24 cellular contexts compared by ENCODE assay signal in the genomic region with DNA sequence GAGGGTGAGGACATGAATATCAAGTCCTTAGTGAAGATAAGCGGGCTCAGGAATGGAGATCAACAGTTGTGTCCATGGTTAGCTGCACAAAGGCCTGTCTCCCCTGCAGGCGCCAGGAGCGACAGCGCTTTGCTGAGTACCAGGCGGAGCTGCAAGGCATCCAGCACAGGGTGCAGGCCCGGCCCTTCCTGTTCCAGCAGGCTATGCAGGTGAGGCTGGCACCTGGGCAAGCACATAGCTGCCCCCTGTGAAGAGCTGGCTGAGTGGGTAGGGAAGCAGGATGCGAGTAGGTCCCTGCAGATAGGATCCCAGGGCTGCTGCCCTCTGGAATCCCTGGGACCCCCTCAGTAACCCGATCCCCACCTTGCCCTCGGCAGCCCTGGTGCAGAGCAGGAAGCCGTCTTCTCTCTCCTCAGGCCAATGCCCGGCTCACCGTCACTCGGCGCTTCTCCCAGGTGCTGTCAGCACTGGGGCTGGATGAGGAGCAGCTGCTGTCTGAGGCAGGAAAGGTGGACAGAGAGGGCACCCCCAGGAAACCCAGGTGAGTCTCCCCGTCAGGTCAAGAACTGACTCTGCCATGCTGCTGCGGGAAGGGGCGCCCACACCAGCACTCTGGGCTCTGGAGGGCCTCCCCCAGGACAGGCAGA. TPM values are rescaled to one million over a fixed set of nuclear protein-coding genes. Genes with fewer than 3 reads are reported as not detected.
DNase-seq lines count a peak whose midpoint lies in the region; ATAC-seq and TF ChIP-seq lines count a peak whose summit lies in the region.
"Had no signal": no experiment of that assay in that cellular context is flagged by ENCODE, and none has a peak within 500 bp of the region (broad histone marks: within the 10 kb centered on the region; RNA-seq: fewer than 3 reads in every experiment).

No MANE protein-coding gene starts in this region.

- TF ChIP-seq CTCF in thyroid gland (IDR thresholded peaks at IDR 0.05): no peak

- H4K8ac ChIP-seq in mesendoderm (ENCODE audit: low read depth, low read length): no peak overlapping the region

- no peaks in the 10 kb centered on the region for H3K27me3 Mint-ChIP-seq in activated naive CD8-positive, alpha-beta T cell treated with anti-CD3 and anti-CD28 coated beads, Interleukin-2, amount 10 ng/mL, durations not matched to agents 7 days and 5 days
- no peaks in the 10 kb centered on the region for H3K27me3 Mint-ChIP-seq in activated naive CD8-positive, alpha-beta T cell treated with anti-CD3 and anti-CD28 coated beads for 36 hours
- H3K27me3 Mint-ChIP-seq: type B pancreatic cell had no signal

- H2BK15ac ChIP-seq in mesendoderm (replicated peaks; ENCODE audit: low read depth): no peak overlapping the region

- WGBS in mesendoderm (ENCODE audit: extremely low coverage, insufficient coverage, low lambda C conversion rate): no CpG with 5 or more reads among the region's 17 CpGs
- WGBS in thyroid gland, 2 donors: 75 to 78% methylated on average over 4 to 15 of the region's 17 CpGs

- no peak overlapping the region for H2AK5ac ChIP-seq in mesendoderm (ENCODE audit: low read length)

- no peak overlapping the region for H2BK5ac ChIP-seq in mesendoderm (ENCODE audit: low read length)

- H3K79me1 ChIP-seq in mesendoderm (ENCODE audit: low read length): peaks cover 14% of the 10 kb centered on the region

- H3K4ac ChIP-seq in mesendoderm (ENCODE audit: low read depth, low read length): no peak overlapping the region

- no peak overlapping the region for H3K27ac ChIP-seq in mesendoderm (ENCODE audit: low read depth, low read length)
- H3K27ac ChIP-seq in thyroid gland: peak overlapping the region in 1 of 3 donors; percentile 34
- H3K27ac ChIP-seq: 22Rv1, brain microvascular endothelial cell, colonic mucosa, neutrophil had no signal

- POLR2A ChIA-PET in activated naive CD8-positive, alpha-beta T cell treated with anti-CD3 and anti-CD28 coated beads, Interleukin-2, amount 10 ng/mL, durations not matched to agents 7 days and 5 days (lab: Charles Lee): interaction anchor here (0.8 to 1.5 kb wide), 6 partner anchors 31 to 100 kb away, joined by 3 to 8 read pairs (median 4); partner anchors contain the start of genes CCDC85B and FIBP
- POLR2A ChIA-PET in HEK293T (lab: Yijun Ruan, JAX): no interaction called here

- H3K4me1 ChIP-seq in mesendoderm (ENCODE audit: control insufficient read depth, low read depth, low read length) (peaks cover 6% of the 10 kb centered on the region), thyroid gland (peaks cover 24 to 46% of the 10 kb centered on the region in 2 donors)

- H3K56ac ChIP-seq in mesendoderm (ENCODE audit: low read length): peak overlapping the region; percentile 10

- peak overlapping the region; percentile 91 for H3K27ac Mint-ChIP-seq in activated naive CD8-positive, alpha-beta T cell treated with anti-CD3 and anti-CD28 coated beads, Interleukin-2, amount 10 ng/mL, durations not matched to agents 7 days and 5 days
- H3K27ac Mint-ChIP-seq in activated naive CD8-positive, alpha-beta T cell treated with anti-CD3 and anti-CD28 coated beads for 36 hours: no peak overlapping the region
- H3K27ac Mint-ChIP-seq: type B pancreatic cell had no signal

- no peaks in the 10 kb centered on the region for H3K36me3 ChIP-seq in mesendoderm (ENCODE audit: control insufficient read depth, insufficient read depth, low read length)
- no peaks in the 10 kb centered on the region for H3K36me3 ChIP-seq in thyroid gland
- H3K36me3 ChIP-seq: colonic mucosa had no signal

- DNase-seq in NCI-H2107 (lab: John Stamatoyannopoulos, UW) (peak; percentile 5), NCI-H2107 treated with DMSO at 0.1 percent for 48 hours (lab: John Stamatoyannopoulos, UW; ENCODE audit: unreplicated experiment) (no peak), mesendoderm (no peak), thyroid gland (peak; percentile 35 to 51), HT-29 (ENCODE audit: low spot score) (no peak), HEK293T (ENCODE audit: extremely low spot score) (no peak)
- no peak for DNase-seq in activated naive CD8-positive, alpha-beta T cell treated with anti-CD3 and anti-CD28 coated beads, Interleukin-2, amount 10 ng/mL, durations not matched to agents 7 days and 5 days
- no peak for DNase-seq in activated naive CD8-positive, alpha-beta T cell treated with anti-CD3 and anti-CD28 coated beads for 36 hours
- DNase-seq: activated CD4-positive, alpha-beta T cell treated with anti-CD3 and anti-CD28 coated beads for 48 hours; brain microvascular endothelial cell; colonic mucosa; left colon; NCI-H1092 treated with DMSO at 0.1 percent for 48 hours; NCI-H2029; NCI-H524; stimulated activated CD4-positive, alpha-beta T cell treated with anti-CD3 and anti-CD28 coated beads, Interleukin-12 subunit alpha, Interleukin-12 subunit beta, amount 100 ng/mL, for 4 hours had no signal

- CTCF ChIA-PET in HEK293T (lab: Yijun Ruan, JAX): no interaction called here

- intact Hi-C loops in thyroid gland (cut with DNase I): loop anchor here (5.0 kb wide), 1 partner anchor 48 kb away; no protein-coding TSS in a partner anchor

- no peak overlapping the region for H3K23ac ChIP-seq in mesendoderm (ENCODE audit: low read length)

- no peak overlapping the region for H3K18ac ChIP-seq in mesendoderm (ENCODE audit: low read length)

- H4K5ac ChIP-seq in mesendoderm (ENCODE audit: low read length): no peak overlapping the region

- no peak overlapping the region for H3K4me3 Mint-ChIP-seq in activated naive CD8-positive, alpha-beta T cell treated with anti-CD3 and anti-CD28 coated beads, Interleukin-2, amount 10 ng/mL, durations not matched to agents 7 days and 5 days
- no peak overlapping the region for H3K4me3 Mint-ChIP-seq in activated naive CD8-positive, alpha-beta T cell treated with anti-CD3 and anti-CD28 coated beads for 36 hours

- no peak overlapping the region for H2BK120ac ChIP-seq in mesendoderm (ENCODE audit: low read depth, low read length)

- no peaks in the 10 kb centered on the region for H3K9me3 Mint-ChIP-seq in activated naive CD8-positive, alpha-beta T cell treated with anti-CD3 and anti-CD28 coated beads, Interleukin-2, amount 10 ng/mL, durations not matched to agents 7 days and 5 days
- no peaks in the 10 kb centered on the region for H3K9me3 Mint-ChIP-seq in activated naive CD8-positive, alpha-beta T cell treated with anti-CD3 and anti-CD28 coated beads for 36 hours
- H3K9me3 Mint-ChIP-seq: type B pancreatic cell had no signal

- no peak for TF ChIP-seq POLR2A in thyroid gland (IDR thresholded peaks at IDR 0.05)

- peaks cover 15% of the 10 kb centered on the region for H3K79me2 ChIP-seq in mesendoderm (ENCODE audit: control insufficient read depth, insufficient read depth, low read length)

- H3K4me2 ChIP-seq in mesendoderm (ENCODE audit: low read length): no peak overlapping the region

- ATAC-seq in activated naive CD8-positive, alpha-beta T cell treated with anti-CD3 and anti-CD28 coated beads, Interleukin-2, amount 10 ng/mL, durations not matched to agents 7 days and 5 days (ENCODE audit: low read depth): no peak
- ATAC-seq: HCT116, left colon had no signal

- H3K27me3 ChIP-seq in mesendoderm (ENCODE audit: insufficient read depth, low read length, poor library complexity) (no peaks in the 10 kb centered on the region), thyroid gland (no peaks in the 10 kb centered on the region)
- H3K27me3 ChIP-seq: brain microvascular endothelial cell, colonic mucosa, neutrophil had no signal

- H3K4me1 Mint-ChIP-seq in activated naive CD8-positive, alpha-beta T cell treated with anti-CD3 and anti-CD28 coated beads, Interleukin-2, amount 10 ng/mL, durations not matched to agents 7 days and 5 days: peaks cover 38% of the 10 kb centered on the region
- peaks cover 28% of the 10 kb centered on the region for H3K4me1 Mint-ChIP-seq in activated naive CD8-positive, alpha-beta T cell treated with anti-CD3 and anti-CD28 coated beads for 36 hours

- H3K9me3 ChIP-seq in thyroid gland: no peaks in the 10 kb centered on the region
- H3K9me3 ChIP-seq: colonic mucosa, neutrophil had no signal

- H3K36me3 Mint-ChIP-seq in activated naive CD8-positive, alpha-beta T cell treated with anti-CD3 and anti-CD28 coated beads, Interleukin-2, amount 10 ng/mL, durations not matched to agents 7 days and 5 days: peaks cover 5% of the 10 kb centered on the region
- H3K36me3 Mint-ChIP-seq in activated naive CD8-positive, alpha-beta T cell treated with anti-CD3 and anti-CD28 coated beads for 36 hours: peaks cover 15% of the 10 kb centered on the region

- no peak overlapping the region for H3K9ac ChIP-seq in mesendoderm (ENCODE audit: low read length)

- H3K4me3 ChIP-seq in mesendoderm (ENCODE audit: low read length) (no peak overlapping the region), thyroid gland (replicated peaks in 1 of 3) (no peak overlapping the region)
- H3K4me3 ChIP-seq: colonic mucosa had no signal

RNA-seq across cellular contexts. Expression of gene SART1, which starts 2.6 kb away (rescaled TPM):
- 10 to 100 TPM; 79.3 to 83.5 TPM for total RNA-seq in activated naive CD8-positive, alpha-beta T cell treated with anti-CD3 and anti-CD28 coated beads, Interleukin-2, amount 10 ng/mL, durations not matched to agents 7 days and 5 days
- total RNA-seq in activated naive CD8-positive, alpha-beta T cell treated with anti-CD3 and anti-CD28 coated beads for 36 hours: 10 to 100 TPM; 59.6 to 62.6 TPM
- polyA plus RNA-seq in mesendoderm (2013, experiment 1 of 2): 58.3 TPM
- 53.7 TPM for polyA plus RNA-seq in mesendoderm (2013, experiment 2 of 2)
- total RNA-seq in thyroid gland: 10 to 100 TPM; 22.2 to 46.1 (median 24.2) TPM
- total RNA-seq in HT-29 (2014; rRNA removed; shearing (Covaris generic)): 86.1 and 106 TPM in 2 replicates

RNA-seq across cellular contexts. Expression of gene TSGA10IP, which starts 13.6 kb away (rescaled TPM):
- not detected for total RNA-seq in activated naive CD8-positive, alpha-beta T cell treated with anti-CD3 and anti-CD28 coated beads, Interleukin-2, amount 10 ng/mL, durations not matched to agents 7 days and 5 days
- total RNA-seq in activated naive CD8-positive, alpha-beta T cell treated with anti-CD3 and anti-CD28 coated beads for 36 hours: not detected
- polyA plus RNA-seq in mesendoderm (2013, experiment 1 of 2): 0.13 TPM
- 0.15 TPM for polyA plus RNA-seq in mesendoderm (2013, experiment 2 of 2)
- under 1 TPM in 1 of 4 donors, not detected in 3; 0.33 TPM for total RNA-seq in thyroid gland
- total RNA-seq in HT-29 (2014; rRNA removed; shearing (Covaris generic)): not detected in 2 replicates
- total RNA-seq: colonic mucosa, left colon, mesenteric fat pad had no signal
- polyA plus RNA-seq: adipose tissue, BJ, fibroblast of lung had no signal

RNA-seq across cellular contexts. Expression of gene DRAP1, which starts 39.7 kb away (rescaled TPM):
- 100 to 1,000 TPM; 225 to 259 TPM for total RNA-seq in activated naive CD8-positive, alpha-beta T cell treated with anti-CD3 and anti-CD28 coated beads, Interleukin-2, amount 10 ng/mL, durations not matched to agents 7 days and 5 days
- 100 to 1,000 TPM; 108 to 109 TPM for total RNA-seq in activated naive CD8-positive, alpha-beta T cell treated with anti-CD3 and anti-CD28 coated beads for 36 hours
- polyA plus RNA-seq in mesendoderm (2013, experiment 1 of 2): 97.1 TPM
- 100 TPM for polyA plus RNA-seq in mesendoderm (2013, experiment 2 of 2)
- 100 to 1,000 TPM in 3 of 4 donors, 10 to 100 TPM in 1; 82.0 to 184 (median 132) TPM for total RNA-seq in thyroid gland
- 208 and 228 TPM in 2 replicates for total RNA-seq in HT-29 (2014; rRNA removed; shearing (Covaris generic))

RNA-seq across cellular contexts. Expression of gene C11orf68, which starts 40.0 kb away (rescaled TPM):
- 10 to 100 TPM; 39.8 to 42.8 TPM for total RNA-seq in activated naive CD8-positive, alpha-beta T cell treated with anti-CD3 and anti-CD28 coated beads, Interleukin-2, amount 10 ng/mL, durations not matched to agents 7 days and 5 days
- total RNA-seq in activated naive CD8-positive, alpha-beta T cell treated with anti-CD3 and anti-CD28 coated beads for 36 hours: 10 to 100 TPM; 16.8 to 16.9 TPM
- 16.5 TPM for polyA plus RNA-seq in mesendoderm (2013, experiment 1 of 2)
- polyA plus RNA-seq in mesendoderm (2013, experiment 2 of 2): 16.6 TPM
- total RNA-seq in thyroid gland: 10 to 100 TPM; 17.7 to 27.1 (median 20.9) TPM
- total RNA-seq in HT-29 (2014; rRNA removed; shearing (Covaris generic)): 21.7 and 24.5 TPM in 2 replicates

RNA-seq across cellular contexts. Expression of gene EIF1AD, which starts 43.1 kb away (rescaled TPM):
- total RNA-seq in activated naive CD8-positive, alpha-beta T cell treated with anti-CD3 and anti-CD28 coated beads, Interleukin-2, amount 10 ng/mL, durations not matched to agents 7 days and 5 days: 10 to 100 TPM; 53.4 to 57.5 TPM
- total RNA-seq in activated naive CD8-positive, alpha-beta T cell treated with anti-CD3 and anti-CD28 coated beads for 36 hours: 10 to 100 TPM; 56.8 to 63.7 TPM
- 26.6 TPM for polyA plus RNA-seq in mesendoderm (2013, experiment 1 of 2)
- polyA plus RNA-seq in mesendoderm (2013, experiment 2 of 2): 25.7 TPM
- 10 to 100 TPM; 25.3 to 39.4 (median 28.3) TPM for total RNA-seq in thyroid gland
- total RNA-seq in HT-29 (2014; rRNA removed; shearing (Covaris generic)): 36.9 and 44.7 TPM in 2 replicates

Comparison
In these comparisons a context has a peak if more than half of its experiments do, and no peak if none do; other contexts are left out.
1. DNase-seq: peak in NCI-H2107 (single experiment) and thyroid gland (2 of 2); none in NCI-H2107 treated with DMSO at 0.1 percent for 48 hours (single experiment), activated naive CD8-positive, alpha-beta T cell treated with anti-CD3 and anti-CD28 coated beads, Interleukin-2, amount 10 ng/mL, durations not matched to agents 7 days and 5 days (single experiment), activated naive CD8-positive, alpha-beta T cell treated with anti-CD3 and anti-CD28 coated beads for 36 hours (single experiment), mesendoderm (single experiment), HT-29 (single experiment) and HEK293T (single experiment).